ENCODE assay signal across 1 cellular context in genomic region chr6:159969204-159969912, GRCh38.
TF ChIP-seq lines count a peak whose summit lies in the region.

No MANE protein-coding gene starts in this region.

TF ChIP-seq in K562, 482 proteins besides CTCF, POLR2A, EP300 and RAD21 (continued from another document):
- TF ChIP-seq, protein P1, sequence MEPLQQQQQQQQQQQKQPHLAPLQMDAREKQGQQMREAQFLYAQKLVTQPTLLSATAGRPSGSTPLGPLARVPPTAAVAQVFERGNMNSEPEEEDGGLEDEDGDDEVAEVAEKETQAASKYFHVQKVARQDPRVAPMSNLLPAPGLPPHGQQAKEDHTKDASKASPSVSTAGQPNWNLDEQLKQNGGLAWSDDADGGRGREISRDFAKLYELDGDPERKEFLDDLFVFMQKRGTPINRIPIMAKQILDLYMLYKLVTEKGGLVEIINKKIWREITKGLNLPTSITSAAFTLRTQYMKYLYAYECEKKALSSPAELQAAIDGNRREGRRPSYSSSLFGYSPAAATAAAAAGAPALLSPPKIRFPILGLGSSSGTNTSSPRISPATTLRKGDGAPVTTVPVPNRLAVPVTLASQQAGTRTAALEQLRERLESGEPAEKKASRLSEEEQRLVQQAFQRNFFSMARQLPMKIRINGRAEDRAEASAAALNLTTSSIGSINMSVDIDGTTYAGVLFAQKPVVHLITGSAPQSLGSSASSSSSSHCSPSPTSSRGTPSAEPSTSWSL (CRISPR knock-in tag; IDR thresholded peaks at IDR 0.05; ENCODE audit: borderline replicate concordance) = 0 out of 2 replicates have a peak, but pooled peaks have one; percentile 3
- TF ChIP-seq, protein P2, sequence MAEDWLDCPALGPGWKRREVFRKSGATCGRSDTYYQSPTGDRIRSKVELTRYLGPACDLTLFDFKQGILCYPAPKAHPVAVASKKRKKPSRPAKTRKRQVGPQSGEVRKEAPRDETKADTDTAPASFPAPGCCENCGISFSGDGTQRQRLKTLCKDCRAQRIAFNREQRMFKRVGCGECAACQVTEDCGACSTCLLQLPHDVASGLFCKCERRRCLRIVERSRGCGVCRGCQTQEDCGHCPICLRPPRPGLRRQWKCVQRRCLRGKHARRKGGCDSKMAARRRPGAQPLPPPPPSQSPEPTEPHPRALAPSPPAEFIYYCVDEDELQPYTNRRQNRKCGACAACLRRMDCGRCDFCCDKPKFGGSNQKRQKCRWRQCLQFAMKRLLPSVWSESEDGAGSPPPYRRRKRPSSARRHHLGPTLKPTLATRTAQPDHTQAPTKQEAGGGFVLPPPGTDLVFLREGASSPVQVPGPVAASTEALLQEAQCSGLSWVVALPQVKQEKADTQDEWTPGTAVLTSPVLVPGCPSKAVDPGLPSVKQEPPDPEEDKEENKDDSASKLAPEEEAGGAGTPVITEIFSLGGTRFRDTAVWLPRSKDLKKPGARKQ (CRISPR knock-in tag; IDR thresholded peaks at IDR 0.05) = no peak
- TF ChIP-seq BRCA1 (IDR thresholded peaks at IDR 0.05) (no peak), BRCA1 (CRISPR knock-in tag; IDR thresholded peaks at IDR 0.05) (0 out of 2 replicates have a peak, but pooled peaks have one; percentile 68), USF1 (CRISPR knock-in tag; IDR thresholded peaks at IDR 0.05) (peak; percentile 54), RBBP5 (IDR thresholded peaks at IDR 0.05; ENCODE audit: borderline replicate concordance, insufficient read depth, low read length, poor library complexity, severe bottlenecking) (peak; percentile 81), SMAD4 (CRISPR knock-in tag; conservative IDR thresholded peaks at IDR 0.05) (0 out of 2 replicates have a peak, but pooled peaks have one; percentile 51)
- TF ChIP-seq, protein P3, sequence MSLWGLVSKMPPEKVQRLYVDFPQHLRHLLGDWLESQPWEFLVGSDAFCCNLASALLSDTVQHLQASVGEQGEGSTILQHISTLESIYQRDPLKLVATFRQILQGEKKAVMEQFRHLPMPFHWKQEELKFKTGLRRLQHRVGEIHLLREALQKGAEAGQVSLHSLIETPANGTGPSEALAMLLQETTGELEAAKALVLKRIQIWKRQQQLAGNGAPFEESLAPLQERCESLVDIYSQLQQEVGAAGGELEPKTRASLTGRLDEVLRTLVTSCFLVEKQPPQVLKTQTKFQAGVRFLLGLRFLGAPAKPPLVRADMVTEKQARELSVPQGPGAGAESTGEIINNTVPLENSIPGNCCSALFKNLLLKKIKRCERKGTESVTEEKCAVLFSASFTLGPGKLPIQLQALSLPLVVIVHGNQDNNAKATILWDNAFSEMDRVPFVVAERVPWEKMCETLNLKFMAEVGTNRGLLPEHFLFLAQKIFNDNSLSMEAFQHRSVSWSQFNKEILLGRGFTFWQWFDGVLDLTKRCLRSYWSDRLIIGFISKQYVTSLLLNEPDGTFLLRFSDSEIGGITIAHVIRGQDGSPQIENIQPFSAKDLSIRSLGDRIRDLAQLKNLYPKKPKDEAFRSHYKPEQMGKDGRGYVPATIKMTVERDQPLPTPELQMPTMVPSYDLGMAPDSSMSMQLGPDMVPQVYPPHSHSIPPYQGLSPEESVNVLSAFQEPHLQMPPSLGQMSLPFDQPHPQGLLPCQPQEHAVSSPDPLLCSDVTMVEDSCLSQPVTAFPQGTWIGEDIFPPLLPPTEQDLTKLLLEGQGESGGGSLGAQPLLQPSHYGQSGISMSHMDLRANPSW (CRISPR knock-in tag; IDR thresholded peaks at IDR 0.05) = peak; percentile 89
